8 cellular contexts compared by ENCODE assay signal in the genomic region with DNA sequence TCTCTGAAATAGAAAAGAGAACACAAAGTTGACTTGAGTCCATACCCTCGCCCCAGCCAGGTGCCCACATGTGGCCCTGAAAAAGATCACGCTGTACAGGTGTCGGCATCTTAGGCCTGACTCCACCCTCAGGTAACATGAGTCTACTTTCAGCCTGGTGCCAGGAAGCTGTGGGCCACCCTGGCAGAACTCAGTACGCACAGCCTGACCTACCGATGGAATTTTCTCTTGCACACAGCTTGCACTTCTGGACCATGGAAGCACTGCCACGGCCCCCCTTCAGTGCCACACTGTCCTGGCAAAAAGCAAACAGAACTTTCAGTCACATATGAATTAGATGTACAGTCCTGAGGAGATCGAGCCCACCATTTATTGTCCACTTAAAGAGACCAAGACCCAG.
"Had no signal": no experiment of that assay in that cellular context is flagged by ENCODE, and none has a peak within 500 bp of the region (broad histone marks: within the 10 kb centered on the region; RNA-seq: fewer than 3 reads in every experiment).

No MANE protein-coding gene starts in this region.

- DNase-seq: activated CD4-positive, alpha-beta T cell treated with anti-CD3 and anti-CD28 coated beads, Interleukin-2, amount 50 U/mL, for 4 hours; activated naive CD4-positive, alpha-beta T cell; activated T-cell treated with anti-CD3 and anti-CD28 coated beads, Interleukin-2, amount 50 U/mL, for 72 hours; Right ventricle myocardium superior; SK-N-SH; small intestine; T-helper 17 cell had no signal

- ATAC-seq: activated T-cell treated with anti-CD3 and anti-CD28 coated beads, Interleukin-2, amount 50 U/mL, for 72 hours; esophagus mucosa; T-helper 17 cell had no signal

- H3K4me3 Mint-ChIP-seq: T-helper 17 cell had no signal

- H3K27me3 Mint-ChIP-seq: T-helper 17 cell had no signal

- H3K9me3 Mint-ChIP-seq: activated T-cell treated with anti-CD3 and anti-CD28 coated beads, Interleukin-2, amount 50 U/mL, for 72 hours had no signal
